In the genomic region with DNA sequence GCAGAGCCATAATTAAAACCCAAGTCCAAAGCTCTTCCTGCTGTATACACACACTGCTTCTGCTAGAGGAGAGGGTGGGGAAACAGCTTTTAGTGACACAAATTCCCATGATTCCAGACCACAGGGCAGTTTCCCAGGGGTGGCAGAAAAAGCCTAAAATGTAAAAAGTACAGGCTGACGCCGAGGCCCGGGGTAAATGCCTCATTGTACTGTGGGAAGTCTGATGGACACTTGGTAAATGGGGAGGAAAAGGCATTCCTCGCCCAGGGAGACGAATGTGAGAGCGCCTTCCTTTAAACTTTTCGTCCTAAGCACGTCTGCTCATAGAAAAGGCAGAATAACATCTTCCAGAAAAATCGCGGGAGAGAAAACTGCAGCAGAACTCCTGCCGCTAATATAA, we compare ENCODE assay signal across 30 cellular contexts.
A peak's percentile ranks its signal among the peaks of the same experiment; 100 is the strongest.
DNase-seq lines count a peak whose midpoint lies in the region; ATAC-seq and TF ChIP-seq lines count a peak whose summit lies in the region.
"Had no signal": no experiment of that assay in that cellular context is flagged by ENCODE, and none has a peak within 500 bp of the region (broad histone marks: within the 10 kb centered on the region; RNA-seq: fewer than 3 reads in every experiment).

No MANE protein-coding gene starts in this region.

- peak overlapping the region; percentile 76 for H3K27ac Mint-ChIP-seq in nephron progenitor cell
- H3K27ac Mint-ChIP-seq: activated T-cell treated with anti-CD3 and anti-CD28 coated beads, Interleukin-2, amount 50 U/mL, for 72 hours; progenitor cell of endocrine pancreas had no signal

- no peaks in the 10 kb centered on the region for H3K36me3 Mint-ChIP-seq in nephron progenitor cell (ENCODE audit: low read depth)

- no peak for DNase-seq in left ventricle myocardium superior
- no peak for DNase-seq in Right ventricle myocardium inferior (ENCODE audit: missing footprints)
- DNase-seq in nephron progenitor cell = no peak
- DNase-seq in dermis blood vessel endothelial cell = no peak
- no peak for DNase-seq in pons (ENCODE audit: low spot score)
- DNase-seq: 8988T; activated CD4-positive, alpha-beta T cell treated with anti-CD3 and anti-CD28 coated beads, Interleukin-2, amount 50 U/mL, for 4 hours; activated T-cell treated with anti-CD3 and anti-CD28 coated beads, Interleukin-2, amount 50 U/mL, for 72 hours; body of pancreas; Caco-2; cerebellar nuclear complex; effector CD8-positive, alpha-beta T cell; GDM1; GOT3; hippocampal formation; KBM-7; NCI-H1417; NCI-H2081; NCI-H2227 treated with DMSO at 0.1 percent for 48 hours; NCI-H526; NK-92 treated with Interleukin-12 subunit alpha and Interleukin-12 subunit beta, amount 100 ng/mL, for 24 hours; SK-N-SH; stimulated activated CD4-positive, alpha-beta T cell treated with anti-CD3 and anti-CD28 coated beads, Interleukin-4, amount 100 ng/mL, for 1 hour; trophoblast cell had no signal

- no peak for TF ChIP-seq CTCF in nephron progenitor cell (IDR thresholded peaks at IDR 0.05)

- H3K27me3 Mint-ChIP-seq in nephron progenitor cell (ENCODE audit: low read depth, poor library complexity) = peaks cover 4% of the 10 kb centered on the region

- peaks cover 73% of the 10 kb centered on the region for H3K4me1 Mint-ChIP-seq in nephron progenitor cell

- ATAC-seq in left ventricle myocardium superior (peak; percentile 42), Right ventricle myocardium inferior (no peak), GM18517 (IDR thresholded peaks at IDR 0.05; ENCODE audit: unreplicated experiment) (no peak), GM19467 (IDR thresholded peaks at IDR 0.05; ENCODE audit: unreplicated experiment) (no peak)
- ATAC-seq: activated T-cell treated with anti-CD3 and anti-CD28 coated beads, Interleukin-2, amount 50 U/mL, for 72 hours; body of pancreas had no signal

- peak overlapping the region; percentile 41 for H3K4me3 Mint-ChIP-seq in nephron progenitor cell
- H3K4me3 Mint-ChIP-seq: activated T-cell treated with anti-CD3 and anti-CD28 coated beads, Interleukin-2, amount 50 U/mL, for 72 hours had no signal

- intact Hi-C loops in left ventricle myocardium superior (cut with micrococcal nuclease) = no loop called here
- intact Hi-C loops in Right ventricle myocardium inferior (cut with DNase I) = no loop called here

- no peaks in the 10 kb centered on the region for H3K9me3 Mint-ChIP-seq in nephron progenitor cell
- H3K9me3 Mint-ChIP-seq: activated T-cell treated with anti-CD3 and anti-CD28 coated beads, Interleukin-2, amount 50 U/mL, for 72 hours had no signal

- H3K27ac ChIP-seq in cingulate gyrus (ENCODE audit: low read depth, low read length) = peak overlapping the region; percentile 56
- H3K27ac ChIP-seq: body of pancreas, C4-2B, epithelial cell of prostate had no signal
